Comparison of ENCODE assay signal across 22 cellular contexts in genomic region chr4:143241892-143242291, GRCh38. TPM values are rescaled to one million over a fixed set of nuclear protein-coding genes. Genes with fewer than 3 reads are reported as not detected.
DNase-seq lines count a peak whose midpoint lies in the region; ATAC-seq, FAIRE-seq and TF ChIP-seq lines count a peak whose summit lies in the region.
"Had no signal": no experiment of that assay in that cellular context is flagged by ENCODE, and none has a peak within 500 bp of the region (broad histone marks: within the 10 kb centered on the region; RNA-seq: fewer than 3 reads in every experiment).

No MANE protein-coding gene starts in this region.

- H3K4ac ChIP-seq in IMR-90 (ENCODE audit: low read depth, low read length) = 0 out of 2 replicates have a peak overlapping the region, but pooled peaks have one; percentile 37

- H2BK120ac ChIP-seq in IMR-90 (ENCODE audit: low read depth, low read length) = peak overlapping the region; percentile 76; the same call in 1 of the 2 replicates

- no peak overlapping the region for H3K9ac ChIP-seq in IMR-90 (ENCODE audit: low read depth, low read length)
- H3K9ac ChIP-seq in K562 (ENCODE audit: insufficient read depth in 1 of 2, low read depth in 2 of 2, low read length in 2 of 2) = no peak overlapping the region

- H3K27ac ChIP-seq in A549 (peak overlapping the region; percentile 44 to 49; a peak in 3 of 6 replicates), IMR-90 (ENCODE audit: insufficient read depth, low read length) (no peak overlapping the region), K562 (ENCODE audit: extremely low read depth, low read depth, low read length) (no peak overlapping the region; the same call in 2 of the 3 replicates), foreskin keratinocyte (no peak overlapping the region), small intestine (ENCODE audit: low read depth in 1 of 2, low read length in 1 of 2) (no peak overlapping the region), sigmoid colon (peak overlapping the region in 2 of 4 donors; percentile 36 to 68)
- H3K27ac ChIP-seq: tibial artery had no signal

- intact Hi-C loops in IMR-90 (cut with micrococcal nuclease) = no loop called here
- intact Hi-C loops in K562 (cut with micrococcal nuclease) = no loop called here
- intact Hi-C loops in sigmoid colon (cut with DNase I) = loop anchor here (5.0 kb wide), 1 partner anchor 45 kb away; no protein-coding TSS in a partner anchor

- H4K8ac ChIP-seq in IMR-90 (ENCODE audit: low read depth in 2 of 2, low read length in 2 of 2) = peak overlapping the region; percentile 23 to 35; a peak in 3 of 4 replicates

- 0 out of 2 replicates have a peak overlapping the region, but pooled peaks have one; percentile 42 for H3K14ac ChIP-seq in IMR-90 (replicated peaks; ENCODE audit: low read depth, low read length)

- peak overlapping the region; percentile 56; the same call in 1 of the 3 replicates for H2BK15ac ChIP-seq in IMR-90 (ENCODE audit: low read depth, low read length)

- H3K4me3 ChIP-seq in A549 (no peak overlapping the region), IMR-90 (ENCODE audit: insufficient read depth, low read depth, low read length) (no peak overlapping the region), K562 (no peak overlapping the region), small intestine (ENCODE audit: low read depth in 1 of 2, low read length in 2 of 2) (no peak overlapping the region), sigmoid colon (no peak overlapping the region)
- H3K4me3 ChIP-seq: tibial artery had no signal

- peak overlapping the region; percentile 69; the same call in 1 of the 2 replicates for H2BK20ac ChIP-seq in IMR-90 (ENCODE audit: low read depth, low read length)

- in situ Hi-C loops in IMR-90 (cut with MboI; ENCODE audit: low sequenced_read_pairs) (no loop called here), K562 (cut with MboI) (no loop called here)

- no peaks in the 10 kb centered on the region for H3K36me3 ChIP-seq in IMR-90 (ENCODE audit: control insufficient read depth, insufficient read depth, low read length)
- no peaks in the 10 kb centered on the region for H3K36me3 ChIP-seq in K562 (ENCODE audit: control insufficient read depth, insufficient read depth, low read length)
- H3K36me3 ChIP-seq in small intestine (ENCODE audit: control insufficient read depth in 2 of 2, insufficient read depth in 2 of 2, low read length in 2 of 2) = no peaks in the 10 kb centered on the region
- no peaks in the 10 kb centered on the region for H3K36me3 ChIP-seq in sigmoid colon
- H3K36me3 ChIP-seq: tibial artery had no signal

- H4K91ac ChIP-seq in IMR-90 (ENCODE audit: insufficient read depth, low read depth, low read length) = no peak overlapping the region; the same call in 1 of the 2 replicates

- BruUV-seq in IMR-90 (replicated peaks; lab: Mats Ljungman, UMichigan) (no TSS peak), K562 (replicated peaks; lab: Mats Ljungman, UMichigan) (no TSS peak)

- ATAC-seq in A549 (no peak), IMR-90 (ENCODE audit: low read depth) (no peak), K562 (peak; percentile 83), foreskin keratinocyte (peak; percentile 76)
- ATAC-seq: activated T-cell treated with anti-CD3 and anti-CD28 coated beads, Interleukin-2, amount 50 U/mL, for 72 hours; right cardiac atrium; T-helper 17 cell; WTC11 had no signal

- TF ChIP-seq EP300 in A549 (IDR thresholded peaks at IDR 0.05) (no peak), K562 (IDR thresholded peaks at IDR 0.05; ENCODE audit: low read length) (no peak), sigmoid colon (IDR thresholded peaks at IDR 0.05) (no peak)

- no peaks in the 10 kb centered on the region for H3K79me2 ChIP-seq in K562 (ENCODE audit: control insufficient read depth, insufficient read depth, low read length)

- H2AK5ac ChIP-seq in IMR-90 (ENCODE audit: low read depth, low read length) = peak overlapping the region; percentile 62; the same call in 1 of the 2 replicates

- no peak for FAIRE-seq in A549 (lab: Jason Lieb, UNC)
- peak; percentile 61 for FAIRE-seq in K562 (lab: Jason Lieb, UNC)
- no peak for FAIRE-seq in small intestine (lab: Jason Lieb, UNC)
- FAIRE-seq: HTR-8/SVneo had no signal

- TF ChIP-seq RAD21 in A549 (conservative IDR thresholded peaks at IDR 0.05 in 1 of 2, IDR thresholded peaks at IDR 0.05 in 1 of 2) (no peak), IMR-90 (IDR thresholded peaks at IDR 0.05; ENCODE audit: low read length) (no peak), K562 (CRISPR knock-in tag; conservative IDR thresholded peaks at IDR 0.05 in 1 of 2, IDR thresholded peaks at IDR 0.05 in 1 of 2) (no peak)

- DNase-seq in A549 (ENCODE audit: low read depth in 1 of 2, low spot score in 1 of 2) (peak in 1 of 2 experiments; percentile 23), IMR-90 (peak; percentile 37), K562 (ENCODE audit: extremely low read depth in 1 of 4, low spot score in 3 of 4) (peak in 3 of 4 experiments; percentile 22 to 67 (median 31)), foreskin keratinocyte (peak; percentile 46 to 64), small intestine (no peak), midbrain (lab: John Stamatoyannopoulos, UW) (no peak), sigmoid colon (no peak), NCI-H1436 treated with DMSO at 0.1 percent for 48 hours (lab: John Stamatoyannopoulos, UW) (no peak)
- DNase-seq: activated CD8-positive, alpha-beta memory T cell treated with anti-CD3 and anti-CD28 coated beads for 24 hours; activated naive CD8-positive, alpha-beta T cell treated with anti-CD3 and anti-CD28 coated beads for 36 hours; C1 segment of cervical spinal cord; DMS 273 treated with DMSO at 0.1 percent for 48 hours; NCI-H187 treated with DMSO at 0.1 percent for 48 hours; NCI-H510A; SHP77; stimulated activated naive CD4-positive, alpha-beta T cell treated with Interleukin-2 at 50 U/mL for 16 hours; T-helper 17 cell; tibial artery had no signal

- TF ChIP-seq POLR2A in A549 (IDR thresholded peaks at IDR 0.05; ENCODE audit: low read length) (no peak), IMR-90 (IDR thresholded peaks at IDR 0.05; ENCODE audit: low read depth, low read length) (no peak), K562 (conservative IDR thresholded peaks at IDR 0.05) (no peak), sigmoid colon (IDR thresholded peaks at IDR 0.05) (no peak)

- no peaks in the 10 kb centered on the region for H4K20me1 ChIP-seq in IMR-90 (ENCODE audit: insufficient read depth, low read length)
- no peaks in the 10 kb centered on the region for H4K20me1 ChIP-seq in K562 (replicated peaks; ENCODE audit: control insufficient read depth, insufficient read depth, low read length)

- H3K9me1 ChIP-seq in IMR-90 (ENCODE audit: insufficient read depth, low read length) (0 out of 2 replicates have a peak, but pooled peaks cover 3% of the 10 kb centered on the region), K562 (ENCODE audit: control insufficient read depth, insufficient read depth, low read length) (no peaks in the 10 kb centered on the region)

- POLR2A ChIA-PET in A549 (lab: Yijun Ruan, JAX) (no interaction called here), IMR-90 (lab: Charles Lee; ENCODE audit: unreplicated experiment) (no interaction called here), K562 (lab: Yijun Ruan, JAX) (interaction anchor here (1.2 kb wide), 1 partner anchor 95 kb away, joined by 3 read pairs; the partner anchor contains the start of gene GAB1)

- H3K27me3 ChIP-seq in IMR-90 (ENCODE audit: control insufficient read depth, insufficient read depth, low read length) (no peaks in the 10 kb centered on the region), K562 (ENCODE audit: control insufficient read depth in 2 of 2, insufficient read depth in 2 of 2, low read length in 2 of 2) (no peaks in the 10 kb centered on the region), foreskin keratinocyte (no peaks in the 10 kb centered on the region), small intestine (ENCODE audit: control insufficient read depth in 2 of 2, insufficient read depth in 2 of 2, low read length in 2 of 2) (no peaks in the 10 kb centered on the region), sigmoid colon (no peaks in the 10 kb centered on the region)
- H3K27me3 ChIP-seq: tibial artery had no signal

- peak overlapping the region; percentile 77 for H2BK5ac ChIP-seq in IMR-90 (ENCODE audit: low read depth, low read length, poor library complexity, severe bottlenecking)

- H4K5ac ChIP-seq in IMR-90 (ENCODE audit: low read depth, low read length) = peak overlapping the region; percentile 73

- H3K56ac ChIP-seq in IMR-90 (ENCODE audit: extremely low read depth, insufficient read depth, low read length) = no peak overlapping the region

- no peak overlapping the region for H2AFZ ChIP-seq in IMR-90 (replicated peaks; ENCODE audit: low read length, poor library complexity)
- H2AFZ ChIP-seq in K562 (ENCODE audit: low read depth, low read length) = peak overlapping the region; percentile 73

- H3K23ac ChIP-seq in IMR-90 (ENCODE audit: low read depth, low read length) = no peak overlapping the region

- H3K9me3 ChIP-seq in A549 (no peaks in the 10 kb centered on the region), IMR-90 (ENCODE audit: control insufficient read depth, insufficient read depth, low read length) (no peaks in the 10 kb centered on the region), K562 (replicated peaks; ENCODE audit: control insufficient read depth, insufficient read depth, low read depth, low read length) (no peaks in the 10 kb centered on the region; the same call in 1 of the 2 replicates), small intestine (ENCODE audit: control insufficient read depth, low read depth) (no peaks in the 10 kb centered on the region), sigmoid colon (no peaks in the 10 kb centered on the region)
- H3K9me3 ChIP-seq: tibial artery had no signal

- CTCF ChIA-PET in A549 (lab: Yijun Ruan, JAX) = interaction anchor here (1.1 kb wide), 1 partner anchor 44 kb away, joined by 3 read pairs; no protein-coding TSS in a partner anchor
- CTCF ChIA-PET in IMR-90 (lab: Yijun Ruan, JAX) = no interaction called here
- CTCF ChIA-PET in K562 (lab: Yijun Ruan, JAX; ENCODE audit: low intra/inter-chr PET ratio) = no interaction called here

- H3K79me1 ChIP-seq in IMR-90 (ENCODE audit: low read depth in 1 of 2, low read length in 2 of 2) = no peaks in the 10 kb centered on the region

- H3K4me1 ChIP-seq in A549 (no peaks in the 10 kb centered on the region), IMR-90 (ENCODE audit: control insufficient read depth, insufficient read depth, low read length) (peaks cover 7% of the 10 kb centered on the region; the same call in 1 of the 2 replicates), K562 (replicated peaks in 1 of 2; ENCODE audit: control insufficient read depth in 2 of 2, insufficient read depth in 2 of 2, low read length in 2 of 2) (peaks cover 0 to 11% of the 10 kb centered on the region in 2 experiments; a peak in 2 of 5 replicates), foreskin keratinocyte (peaks cover 15% of the 10 kb centered on the region), small intestine (ENCODE audit: control insufficient read depth in 2 of 2, insufficient read depth in 1 of 2, low read depth in 1 of 2, low read length in 1 of 2) (no peaks in the 10 kb centered on the region), sigmoid colon (peaks cover 0 to 15% (median 4%) of the 10 kb centered on the region in 4 donors)
- H3K4me1 ChIP-seq: tibial artery had no signal

- H3K4me2 ChIP-seq in A549 (no peak overlapping the region), IMR-90 (ENCODE audit: low read depth, low read length) (no peak overlapping the region), K562 (ENCODE audit: insufficient read depth, low read length) (no peak overlapping the region)

- WGBS in A549 (ENCODE audit: missing lambda C conversion rate) = 87% methylated on average over 1 of the region's 1 CpG
- WGBS in IMR-90 (ENCODE audit: extremely low coverage in 2 of 2, insufficient read length in 1 of 2), 2 experiments = no CpG with 5 or more reads among the region's 1 CpG
- 19% methylated on average over 1 of the region's 1 CpG for WGBS in K562 (ENCODE audit: insufficient coverage, low coverage, missing lambda C conversion rate)
- 90 to 100% (median 94%) methylated on average over 1 of the region's 1 CpG for WGBS in small intestine, 3 donors
- WGBS in sigmoid colon, 2 donors = 100% methylated on average over 1 of the region's 1 CpG

- no peak overlapping the region for H2AK9ac ChIP-seq in IMR-90 (replicated peaks; ENCODE audit: low read depth, low read length, poor library complexity)

- peak overlapping the region; percentile 85 for H3K18ac ChIP-seq in IMR-90 (ENCODE audit: low read depth, low read length)

- TF ChIP-seq CTCF in A549 (IDR thresholded peaks at IDR 0.05) = no peak
- no peak for TF ChIP-seq CTCF in IMR-90 (conservative IDR thresholded peaks at IDR 0.05; ENCODE audit: low read depth, low read length)
- no peak for TF ChIP-seq CTCF in K562 (IDR thresholded peaks at IDR 0.05 in 2 of 3, conservative IDR thresholded peaks at IDR 0.05 in 1 of 3; ENCODE audit: insufficient read depth in 2 of 3, low read depth in 1 of 3, low read length in 3 of 3)
- TF ChIP-seq CTCF in foreskin keratinocyte (conservative IDR thresholded peaks at IDR 0.05) = no peak
- no peak for TF ChIP-seq CTCF in sigmoid colon (IDR thresholded peaks at IDR 0.05)

- dilution Hi-C loops in IMR-90 (cut with HindIII; ENCODE audit: low sequenced_read_pairs, unreplicated experiment) = no loop called here

RNA-seq across cellular contexts. Expression of gene USP38, which starts 57.2 kb away (rescaled TPM):
- polyA plus RNA-seq in A549 (2011; rRNA removed) (10.9 and 11.9 TPM in 2 replicates), A549 (2017; fragmentation: RNase III; extraction: RNeasy Plus Mini Kit Qiagen cat#74134 plus additional on column Dnase treatment) (5.6 to 5.7 TPM (median 5.7 TPM) in 3 replicates), IMR-90 (2012; rRNA removed) (5.1 and 5.5 TPM in 2 replicates), K562 (2011; rRNA removed) (13.1 and 17.8 TPM in 2 replicates), K562 (2014; fragmentation: Illumina TruSeq; extraction: Trizol) (10.1 and 11.2 TPM in 2 replicates), K562 (2014; fragmentation: Nextera tagmentation; extraction: Ambion mirVana) (1 to 10 TPM; 4.2 to 4.7 TPM), K562 (2014; rRNA removed) (6.9 and 8.0 TPM in 2 replicates), foreskin keratinocyte (3.2 and 3.7 TPM in 2 replicates), small intestine (1 to 10 TPM; 7.0 to 9.2 (median 8.9) TPM), sigmoid colon (10 to 100 TPM in 2 of 3 donors, 1 to 10 TPM in 1; 9.6 to 15.1 (median 14.8) TPM)
- 2.6 and 3.6 TPM in 2 replicates for polyA plus RNA-seq in A549 (2012; cell fraction: cytosol; rRNA removed)
- polyA plus RNA-seq in A549 (2012; cell fraction: nucleus; rRNA removed) = 2.7 and 3.0 TPM in 2 replicates
- 18.5 and 21.2 TPM in 2 replicates for polyA minus RNA-seq in A549 (2011; rRNA and poly(A)+ RNA removed)
- total RNA-seq in IMR-90 (2012; rRNA removed) (16.4 and 17.0 TPM in 2 replicates), K562 (2014; rRNA removed) (9.1 and 12.6 TPM in 2 replicates), K562 (2014; rRNA removed; fragmentation: Illumina TruSeq; extraction: Trizol) (19.2 and 20.0 TPM in 2 replicates), K562 (2015; rRNA removed; fragmentation: Illumina TruSeq; extraction: Trizol) (20.6 and 20.9 TPM in 2 replicates), K562 (2021) (18.8 and 21.3 TPM in 2 replicates), foreskin keratinocyte (18.4 and 18.8 TPM in 2 replicates), sigmoid colon (10 to 100 TPM; 16.3 to 21.2 (median 19.0) TPM)
- polyA plus RNA-seq in IMR-90 (2012; cell fraction: cytosol; rRNA removed) = 3.1 and 3.7 TPM in 2 replicates
- polyA plus RNA-seq in IMR-90 (2012; cell fraction: nucleus; rRNA removed; ENCODE audit: low replicate concordance) = 3.3 and 5.5 TPM in 2 replicates
- 19.0 and 20.4 TPM in 2 replicates for total RNA-seq in K562 (2011; cell fraction: chromatin; rRNA removed; ENCODE audit: low replicate concordance)
- 14.8 and 18.0 TPM in 2 replicates for total RNA-seq in K562 (2011; cell fraction: nucleolus; rRNA removed)
- total RNA-seq in K562 (2011; cell fraction: nucleoplasm; rRNA removed) = 13.6 and 18.2 TPM in 2 replicates
- 8.0 and 10.4 TPM in 2 replicates for polyA plus RNA-seq in K562 (2011; cell fraction: cytosol; rRNA removed)
- polyA plus RNA-seq in K562 (2011; cell fraction: nucleus; rRNA removed) = 5.8 and 6.1 TPM in 2 replicates
- 10.1 and 11.3 TPM in 2 replicates for polyA plus RNA-seq in K562 (2012)
- 39.0 and 41.8 TPM in 2 replicates for polyA minus RNA-seq in K562 (2011; rRNA and poly(A)+ RNA removed)
- 18.4 and 23.4 TPM in 2 replicates for polyA minus RNA-seq in K562 (2011; cell fraction: cytosol; rRNA and poly(A)+ RNA removed)
- polyA minus RNA-seq in K562 (2011; cell fraction: nucleus; rRNA and poly(A)+ RNA removed) = 19.5 and 26.5 TPM in 2 replicates

Comparison
In these comparisons a context has a peak if more than half of its experiments do, and no peak if none do; other contexts are left out.
1. ATAC-seq: peak in K562 (single experiment) and foreskin keratinocyte (single experiment); none in A549 (0 of 2) and IMR-90 (single experiment).
2. DNase-seq: peak in IMR-90 (single experiment), K562 (3 of 4) and foreskin keratinocyte (2 of 2); none in small intestine (single experiment), midbrain (single experiment), sigmoid colon (single experiment) and NCI-H1436 treated with DMSO at 0.1 percent for 48 hours (single experiment).
3. H3K27ac ChIP-seq: peak in A549 (2 of 2); none in IMR-90 (single experiment), K562 (single experiment), foreskin keratinocyte (single experiment) and small intestine (0 of 2).
4. Of the 35 proteins assayed by ChIP-seq in both K562 and A549: peak only in K562: ZFP36; only in A549: none; in both: MAFK; in neither: 32; mixed calls (peak in some experiments, not most) for 1.